ENCODE assay signal across 11 cellular contexts in the genomic region with DNA sequence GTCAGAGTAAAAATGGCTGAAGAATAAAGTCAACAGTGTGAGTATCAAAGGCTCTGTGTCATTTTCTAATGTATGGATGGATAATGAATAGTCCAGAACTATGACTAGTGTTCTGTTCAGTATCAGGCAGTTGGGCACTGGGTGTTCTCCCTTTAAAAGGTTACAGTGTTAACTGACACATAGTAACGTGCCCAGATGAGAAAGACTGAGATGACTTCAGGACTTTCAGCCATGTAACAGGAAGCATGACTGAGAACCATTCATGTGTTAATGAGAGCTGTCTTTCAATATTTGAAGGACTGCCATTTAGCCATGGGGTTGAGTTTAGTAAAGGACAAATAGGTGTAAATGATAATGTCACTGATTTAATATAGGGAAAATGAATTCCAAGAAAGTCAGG.
A peak's percentile ranks its signal among the peaks of the same experiment; 100 is the strongest.
DNase-seq lines count a peak whose midpoint lies in the region; ATAC-seq lines count a peak whose summit lies in the region.
"Had no signal": no experiment of that assay in that cellular context is flagged by ENCODE, and none has a peak within 500 bp of the region (broad histone marks: within the 10 kb centered on the region; RNA-seq: fewer than 3 reads in every experiment).

No MANE protein-coding gene starts in this region.

- H3K27ac ChIP-seq in caudate nucleus (ENCODE audit: low read depth, low read length), result no peak overlapping the region
- H3K27ac ChIP-seq: tibial nerve had no signal

- DNase-seq in DMS53 (lab: John Stamatoyannopoulos, UW), result peak; percentile 79
- peak; percentile 85 for DNase-seq in SK-MEL-5 (ENCODE audit: low read depth, low spot score)
- DNase-seq in caudate nucleus (lab: John Stamatoyannopoulos, UW), result no peak
- DNase-seq in NCI-H524 treated with DMSO at 0.1 percent for 48 hours (lab: John Stamatoyannopoulos, UW), result no peak
- no peak for DNase-seq in activated gamma-delta T cell (lab: John Stamatoyannopoulos, UW)
- no peak for DNase-seq in activated CD8-positive, alpha-beta memory T cell treated with anti-CD3 and anti-CD28 coated beads for 24 hours
- DNase-seq: CD8-positive, alpha-beta T cell; hypothalamus had no signal

- ATAC-seq in GM19438 (IDR thresholded peaks at IDR 0.05; ENCODE audit: low read depth, unreplicated experiment), result peak; percentile 97
- peak; percentile 96 for ATAC-seq in HG03060 (IDR thresholded peaks at IDR 0.05; ENCODE audit: low read depth, unreplicated experiment)
- ATAC-seq: CD8-positive, alpha-beta T cell had no signal

- in situ Hi-C loops in SK-MEL-5 (cut with HindIII; ENCODE audit: low pct_unique_long_range_greater_than_20kb, low sequenced_read_pairs), result no loop called here

Comparison
In these comparisons a context has a peak if more than half of its experiments do, and no peak if none do; other contexts are left out.
1. DNase-seq: peak in DMS53 (single experiment) and SK-MEL-5 (single experiment); none in caudate nucleus (0 of 61), NCI-H524 treated with DMSO at 0.1 percent for 48 hours (single experiment), activated gamma-delta T cell (single experiment) and activated CD8-positive, alpha-beta memory T cell treated with anti-CD3 and anti-CD28 coated beads for 24 hours (single experiment).